1 cellular context compared by ENCODE assay signal in the genomic region with DNA sequence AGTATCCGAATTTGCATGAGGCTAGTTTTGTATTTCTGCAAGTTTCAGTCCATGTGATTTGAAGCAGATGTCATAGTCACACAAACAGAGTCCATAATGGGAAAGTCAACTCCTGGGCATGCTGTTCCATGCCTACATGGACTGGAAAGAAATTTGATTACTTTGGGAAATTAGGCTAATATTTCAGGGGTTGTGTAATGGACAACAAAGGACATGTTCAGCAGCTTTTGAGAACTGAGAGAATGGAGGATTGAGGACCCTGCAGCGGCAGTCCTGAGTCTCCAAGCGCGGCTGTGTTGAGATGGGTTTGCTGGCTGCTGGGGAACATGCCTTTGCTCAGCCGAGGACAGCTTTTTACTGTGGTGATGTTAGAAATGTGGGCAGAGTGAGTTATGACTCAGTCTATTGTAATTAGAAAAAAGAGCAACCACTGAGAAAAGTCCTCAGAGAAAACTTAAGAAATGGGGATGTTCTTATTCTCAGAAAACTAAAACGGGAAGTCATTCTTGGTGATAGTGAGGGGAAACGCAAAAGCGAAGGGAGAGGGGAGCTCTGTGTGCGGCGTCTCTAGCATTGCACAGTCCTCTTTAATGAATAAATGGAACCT.
TF ChIP-seq lines count a peak whose summit lies in the region.

No MANE protein-coding gene starts in this region.

TF ChIP-seq in GM12878, 131 proteins besides CTCF, POLR2A, EP300 and RAD21 (continued from another document and continues in another):
- TF ChIP-seq BCL3 (IDR thresholded peaks at IDR 0.05; ENCODE audit: borderline replicate concordance, insufficient read depth, low read depth, low read length, poor library complexity, severe bottlenecking): peak; percentile 71
- TF ChIP-seq BHLHE40 (IDR thresholded peaks at IDR 0.05; ENCODE audit: borderline replicate concordance in 1 of 2, low read depth in 2 of 2, low read length in 1 of 2): peak; percentile 64 to 75
- peak; percentile 89 for TF ChIP-seq IKZF1 (conservative IDR thresholded peaks at IDR 0.05)
- TF ChIP-seq, protein P1, sequence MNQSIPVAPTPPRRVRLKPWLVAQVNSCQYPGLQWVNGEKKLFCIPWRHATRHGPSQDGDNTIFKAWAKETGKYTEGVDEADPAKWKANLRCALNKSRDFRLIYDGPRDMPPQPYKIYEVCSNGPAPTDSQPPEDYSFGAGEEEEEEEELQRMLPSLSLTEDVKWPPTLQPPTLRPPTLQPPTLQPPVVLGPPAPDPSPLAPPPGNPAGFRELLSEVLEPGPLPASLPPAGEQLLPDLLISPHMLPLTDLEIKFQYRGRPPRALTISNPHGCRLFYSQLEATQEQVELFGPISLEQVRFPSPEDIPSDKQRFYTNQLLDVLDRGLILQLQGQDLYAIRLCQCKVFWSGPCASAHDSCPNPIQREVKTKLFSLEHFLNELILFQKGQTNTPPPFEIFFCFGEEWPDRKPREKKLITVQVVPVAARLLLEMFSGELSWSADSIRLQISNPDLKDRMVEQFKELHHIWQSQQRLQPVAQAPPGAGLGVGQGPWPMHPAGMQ (IDR thresholded peaks at IDR 0.05; ENCODE audit: borderline replicate concordance): no peak
- no peak for TF ChIP-seq SP1 (IDR thresholded peaks at IDR 0.05; ENCODE audit: low read depth, low read length)
- 0 out of 2 replicates have a peak, but pooled peaks have one; percentile 62 for TF ChIP-seq CBX5 (IDR thresholded peaks at IDR 0.05; ENCODE audit: low read depth)
- peak; percentile 70; the same call in 1 of the 2 replicates for TF ChIP-seq ZNF384 (IDR thresholded peaks at IDR 0.05; ENCODE audit: borderline replicate concordance, low read depth, low read length)
- TF ChIP-seq WRNIP1 (IDR thresholded peaks at IDR 0.05; ENCODE audit: borderline replicate concordance, low read depth, low read length): no peak
- peak; percentile 92 for TF ChIP-seq JUNB (IDR thresholded peaks at IDR 0.05)
- TF ChIP-seq MTA3 (IDR thresholded peaks at IDR 0.05; ENCODE audit: borderline replicate concordance, low read length): peak; percentile 89; the same call in 1 of the 2 replicates
- TF ChIP-seq STAT1 (conservative IDR thresholded peaks at IDR 0.05): no peak
- TF ChIP-seq SMAD1 (IDR thresholded peaks at IDR 0.05; ENCODE audit: low read depth, partially characterized antibody): peak; percentile 55
- no peak for TF ChIP-seq LARP7 (IDR thresholded peaks at IDR 0.05)
- TF ChIP-seq, protein P2, sequence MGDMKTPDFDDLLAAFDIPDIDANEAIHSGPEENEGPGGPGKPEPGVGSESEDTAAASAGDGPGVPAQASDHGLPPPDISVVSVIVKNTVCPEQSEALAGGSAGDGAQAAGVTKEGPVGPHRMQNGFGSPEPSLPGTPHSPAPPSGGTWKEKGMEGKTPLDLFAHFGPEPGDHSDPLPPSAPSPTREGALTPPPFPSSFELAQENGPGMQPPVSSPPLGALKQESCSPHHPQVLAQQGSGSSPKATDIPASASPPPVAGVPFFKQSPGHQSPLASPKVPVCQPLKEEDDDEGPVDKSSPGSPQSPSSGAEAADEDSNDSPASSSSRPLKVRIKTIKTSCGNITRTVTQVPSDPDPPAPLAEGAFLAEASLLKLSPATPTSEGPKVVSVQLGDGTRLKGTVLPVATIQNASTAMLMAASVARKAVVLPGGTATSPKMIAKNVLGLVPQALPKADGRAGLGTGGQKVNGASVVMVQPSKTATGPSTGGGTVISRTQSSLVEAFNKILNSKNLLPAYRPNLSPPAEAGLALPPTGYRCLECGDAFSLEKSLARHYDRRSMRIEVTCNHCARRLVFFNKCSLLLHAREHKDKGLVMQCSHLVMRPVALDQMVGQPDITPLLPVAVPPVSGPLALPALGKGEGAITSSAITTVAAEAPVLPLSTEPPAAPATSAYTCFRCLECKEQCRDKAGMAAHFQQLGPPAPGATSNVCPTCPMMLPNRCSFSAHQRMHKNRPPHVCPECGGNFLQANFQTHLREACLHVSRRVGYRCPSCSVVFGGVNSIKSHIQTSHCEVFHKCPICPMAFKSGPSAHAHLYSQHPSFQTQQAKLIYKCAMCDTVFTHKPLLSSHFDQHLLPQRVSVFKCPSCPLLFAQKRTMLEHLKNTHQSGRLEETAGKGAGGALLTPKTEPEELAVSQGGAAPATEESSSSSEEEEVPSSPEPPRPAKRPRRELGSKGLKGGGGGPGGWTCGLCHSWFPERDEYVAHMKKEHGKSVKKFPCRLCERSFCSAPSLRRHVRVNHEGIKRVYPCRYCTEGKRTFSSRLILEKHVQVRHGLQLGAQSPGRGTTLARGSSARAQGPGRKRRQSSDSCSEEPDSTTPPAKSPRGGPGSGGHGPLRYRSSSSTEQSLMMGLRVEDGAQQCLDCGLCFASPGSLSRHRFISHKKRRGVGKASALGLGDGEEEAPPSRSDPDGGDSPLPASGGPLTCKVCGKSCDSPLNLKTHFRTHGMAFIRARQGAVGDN (IDR thresholded peaks at IDR 0.05): peak; percentile 6; the same call in 1 of the 2 replicates
- TF ChIP-seq HCFC1 (IDR thresholded peaks at IDR 0.05; ENCODE audit: low read length): no peak
- TF ChIP-seq SMAD5 (IDR thresholded peaks at IDR 0.05; ENCODE audit: low read depth): no peak; the same call in 1 of the 2 replicates
- no peak for TF ChIP-seq RBBP5 (conservative IDR thresholded peaks at IDR 0.05)
- peak; percentile 80; the same call in 1 of the 2 replicates for TF ChIP-seq NBN (IDR thresholded peaks at IDR 0.05)
- TF ChIP-seq, protein P3, sequence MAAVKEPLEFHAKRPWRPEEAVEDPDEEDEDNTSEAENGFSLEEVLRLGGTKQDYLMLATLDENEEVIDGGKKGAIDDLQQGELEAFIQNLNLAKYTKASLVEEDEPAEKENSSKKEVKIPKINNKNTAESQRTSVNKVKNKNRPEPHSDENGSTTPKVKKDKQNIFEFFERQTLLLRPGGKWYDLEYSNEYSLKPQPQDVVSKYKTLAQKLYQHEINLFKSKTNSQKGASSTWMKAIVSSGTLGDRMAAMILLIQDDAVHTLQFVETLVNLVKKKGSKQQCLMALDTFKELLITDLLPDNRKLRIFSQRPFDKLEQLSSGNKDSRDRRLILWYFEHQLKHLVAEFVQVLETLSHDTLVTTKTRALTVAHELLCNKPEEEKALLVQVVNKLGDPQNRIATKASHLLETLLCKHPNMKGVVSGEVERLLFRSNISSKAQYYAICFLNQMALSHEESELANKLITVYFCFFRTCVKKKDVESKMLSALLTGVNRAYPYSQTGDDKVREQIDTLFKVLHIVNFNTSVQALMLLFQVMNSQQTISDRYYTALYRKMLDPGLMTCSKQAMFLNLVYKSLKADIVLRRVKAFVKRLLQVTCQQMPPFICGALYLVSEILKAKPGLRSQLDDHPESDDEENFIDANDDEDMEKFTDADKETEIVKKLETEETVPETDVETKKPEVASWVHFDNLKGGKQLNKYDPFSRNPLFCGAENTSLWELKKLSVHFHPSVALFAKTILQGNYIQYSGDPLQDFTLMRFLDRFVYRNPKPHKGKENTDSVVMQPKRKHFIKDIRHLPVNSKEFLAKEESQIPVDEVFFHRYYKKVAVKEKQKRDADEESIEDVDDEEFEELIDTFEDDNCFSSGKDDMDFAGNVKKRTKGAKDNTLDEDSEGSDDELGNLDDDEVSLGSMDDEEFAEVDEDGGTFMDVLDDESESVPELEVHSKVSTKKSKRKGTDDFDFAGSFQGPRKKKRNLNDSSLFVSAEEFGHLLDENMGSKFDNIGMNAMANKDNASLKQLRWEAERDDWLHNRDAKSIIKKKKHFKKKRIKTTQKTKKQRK (IDR thresholded peaks at IDR 0.05; ENCODE audit: low read depth, low read length): no peak
- no peak; the same call in 1 of the 2 replicates for TF ChIP-seq BACH1 (IDR thresholded peaks at IDR 0.05; ENCODE audit: borderline replicate concordance)
- no peak for TF ChIP-seq CHD4 (IDR thresholded peaks at IDR 0.05)
- TF ChIP-seq EED (IDR thresholded peaks at IDR 0.05; ENCODE audit: low read depth): peak; percentile 92
- TF ChIP-seq ZNF207 (IDR thresholded peaks at IDR 0.05; ENCODE audit: borderline replicate concordance): peak; percentile 45; the same call in 1 of the 2 replicates
- TF ChIP-seq MYB (IDR thresholded peaks at IDR 0.05; ENCODE audit: borderline replicate concordance, low read depth, low read length): no peak
- TF ChIP-seq DPF2 (IDR thresholded peaks at IDR 0.05): peak; percentile 90
- no peak for TF ChIP-seq CBX3 (IDR thresholded peaks at IDR 0.05; ENCODE audit: borderline replicate concordance, low read depth)
- TF ChIP-seq BRCA1 (IDR thresholded peaks at IDR 0.05; ENCODE audit: low read depth, low read length): no peak
- peak; percentile 65 for TF ChIP-seq GATAD2B (conservative IDR thresholded peaks at IDR 0.05; ENCODE audit: low read depth)
- TF ChIP-seq ZZZ3 (IDR thresholded peaks at IDR 0.05; ENCODE audit: control insufficient read depth, insufficient read length, low read depth): no peak
- TF ChIP-seq POU2F2 (IDR thresholded peaks at IDR 0.05; ENCODE audit: borderline replicate concordance, low read depth, low read length): peak; percentile 43
- TF ChIP-seq HSF1 (IDR thresholded peaks at IDR 0.05; ENCODE audit: low read depth, low read length): no peak
- TF ChIP-seq NR2C1 (IDR thresholded peaks at IDR 0.05): no peak
- TF ChIP-seq, protein P4, sequence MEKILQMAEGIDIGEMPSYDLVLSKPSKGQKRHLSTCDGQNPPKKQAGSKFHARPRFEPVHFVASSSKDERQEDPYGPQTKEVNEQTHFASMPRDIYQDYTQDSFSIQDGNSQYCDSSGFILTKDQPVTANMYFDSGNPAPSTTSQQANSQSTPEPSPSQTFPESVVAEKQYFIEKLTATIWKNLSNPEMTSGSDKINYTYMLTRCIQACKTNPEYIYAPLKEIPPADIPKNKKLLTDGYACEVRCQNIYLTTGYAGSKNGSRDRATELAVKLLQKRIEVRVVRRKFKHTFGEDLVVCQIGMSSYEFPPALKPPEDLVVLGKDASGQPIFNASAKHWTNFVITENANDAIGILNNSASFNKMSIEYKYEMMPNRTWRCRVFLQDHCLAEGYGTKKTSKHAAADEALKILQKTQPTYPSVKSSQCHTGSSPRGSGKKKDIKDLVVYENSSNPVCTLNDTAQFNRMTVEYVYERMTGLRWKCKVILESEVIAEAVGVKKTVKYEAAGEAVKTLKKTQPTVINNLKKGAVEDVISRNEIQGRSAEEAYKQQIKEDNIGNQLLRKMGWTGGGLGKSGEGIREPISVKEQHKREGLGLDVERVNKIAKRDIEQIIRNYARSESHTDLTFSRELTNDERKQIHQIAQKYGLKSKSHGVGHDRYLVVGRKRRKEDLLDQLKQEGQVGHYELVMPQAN (conservative IDR thresholded peaks at IDR 0.05): no peak
- TF ChIP-seq CEBPB (IDR thresholded peaks at IDR 0.05; ENCODE audit: borderline replicate concordance in 1 of 2, low read depth in 2 of 2, low read length in 2 of 2): no peak
- no peak for TF ChIP-seq KDM1A (IDR thresholded peaks at IDR 0.05; ENCODE audit: borderline replicate concordance)
- peak; percentile 67; the same call in 1 of the 2 replicates for TF ChIP-seq TCF7 (IDR thresholded peaks at IDR 0.05; ENCODE audit: borderline replicate concordance)
- no peak for TF ChIP-seq SMARCA5 (IDR thresholded peaks at IDR 0.05)
- no peak for TF ChIP-seq ZBTB11 (CRISPR knock-in tag; IDR thresholded peaks at IDR 0.05)
- 0 out of 2 replicates have a peak, but pooled peaks have one; percentile 69 for TF ChIP-seq CBFB (IDR thresholded peaks at IDR 0.05; ENCODE audit: low read depth)
- no peak for TF ChIP-seq HDAC6 (IDR thresholded peaks at IDR 0.05; ENCODE audit: unreplicated experiment)
- no peak for TF ChIP-seq ASH2L (IDR thresholded peaks at IDR 0.05; ENCODE audit: borderline replicate concordance, low read depth)
- no peak for TF ChIP-seq SIX5 (IDR thresholded peaks at IDR 0.05; ENCODE audit: low read depth, low read length, severe bottlenecking)
- TF ChIP-seq ZNF24 (IDR thresholded peaks at IDR 0.05): no peak
